20 cellular contexts compared by ENCODE assay signal in genomic region chr11:67635231-67635521, GRCh38. TPM values are rescaled to one million over a fixed set of nuclear protein-coding genes. Genes with fewer than 3 reads are reported as not detected.
DNase-seq lines count a peak whose midpoint lies in the region; TF ChIP-seq lines count a peak whose summit lies in the region.
"Had no signal": no experiment of that assay in that cellular context is flagged by ENCODE, and none has a peak within 500 bp of the region (broad histone marks: within the 10 kb centered on the region; RNA-seq: fewer than 3 reads in every experiment).

No MANE protein-coding gene starts in this region.

- H3K36me3 ChIP-seq in A673 (ENCODE audit: insufficient read depth, low read length, poor library complexity, severe bottlenecking) = no peaks in the 10 kb centered on the region

- BruUV-seq in A673 (replicated peaks; lab: Mats Ljungman, UMichigan) = no TSS peak

- H3K4me1 Mint-ChIP-seq in activated naive CD4-positive, alpha-beta T cell treated with anti-CD3 and anti-CD28 coated beads, Interleukin-2, amount 10 ng/mL, durations not matched to agents 7 days and 5 days = peaks cover 16% of the 10 kb centered on the region

- H3K27ac ChIP-seq in A673 (ENCODE audit: low read depth, low read length, poor library complexity, severe bottlenecking) = no peak overlapping the region

- TF ChIP-seq CTCF in A673 (conservative IDR thresholded peaks at IDR 0.05; ENCODE audit: low read depth, low read length) = no peak

- no peak overlapping the region for H3K4me3 ChIP-seq in A673 (ENCODE audit: low read depth, low read length, poor library complexity, severe bottlenecking)

- no peaks in the 10 kb centered on the region for H3K9me3 ChIP-seq in A673 (ENCODE audit: low read depth, low read length, poor library complexity, severe bottlenecking)

- no peak overlapping the region for H3K4me3 Mint-ChIP-seq in activated naive CD4-positive, alpha-beta T cell treated with anti-CD3 and anti-CD28 coated beads, Interleukin-2, amount 10 ng/mL, durations not matched to agents 7 days and 5 days
- H3K4me3 Mint-ChIP-seq: CD14-positive monocyte had no signal

- intact Hi-C loops in A673 (cut with micrococcal nuclease; ENCODE audit: unreplicated experiment) = no loop called here

- no peaks in the 10 kb centered on the region for H3K36me3 Mint-ChIP-seq in activated naive CD4-positive, alpha-beta T cell treated with anti-CD3 and anti-CD28 coated beads, Interleukin-2, amount 10 ng/mL, durations not matched to agents 7 days and 5 days
- H3K36me3 Mint-ChIP-seq: CD14-positive monocyte had no signal

- peaks cover 35% of the 10 kb centered on the region for H3K27me3 Mint-ChIP-seq in activated naive CD4-positive, alpha-beta T cell treated with anti-CD3 and anti-CD28 coated beads, Interleukin-2, amount 10 ng/mL, durations not matched to agents 7 days and 5 days

- no peak overlapping the region for H3K27ac Mint-ChIP-seq in activated naive CD4-positive, alpha-beta T cell treated with anti-CD3 and anti-CD28 coated beads, Interleukin-2, amount 10 ng/mL, durations not matched to agents 7 days and 5 days
- H3K27ac Mint-ChIP-seq: CD14-positive monocyte had no signal

- CTCF ChIA-PET in activated naive CD4-positive, alpha-beta T cell treated with anti-CD3 and anti-CD28 coated beads, Interleukin-2, amount 10 ng/mL, durations not matched to agents 7 days and 5 days (lab: Charles Lee) = no interaction called here
- CTCF ChIA-PET in A673 (lab: Charles Lee) = no interaction called here

- peak; percentile 11 for DNase-seq in activated naive CD4-positive, alpha-beta T cell treated with anti-CD3 and anti-CD28 coated beads, Interleukin-2, amount 10 ng/mL, durations not matched to agents 7 days and 5 days
- no peak for DNase-seq in activated naive CD4-positive, alpha-beta T cell treated with anti-CD3 and anti-CD28 coated beads, Interleukin-2, amount 50 U/mL, for 16 hours
- DNase-seq in ecto neural progenitor cell (ENCODE audit: low spot score) = peak; percentile 31
- no peak for DNase-seq in A673 (ENCODE audit: low spot score)
- DNase-seq in activated T-cell treated with anti-CD3 and anti-CD28 coated beads, Interleukin-2, amount 50 U/mL, for 1 hour = no peak
- no peak for DNase-seq in NCI-H69 (lab: John Stamatoyannopoulos, UW)
- DNase-seq: 8988T, GDM1, Kasumi-1, NCI-H1694, NCI-H2081, NCI-H2171, NCI-H345, NCI-H524 treated with DMSO at 0.1 percent for 48 hours, Right ventricle myocardium superior had no signal

- no peaks in the 10 kb centered on the region for H3K27me3 ChIP-seq in A673 (replicated peaks; ENCODE audit: insufficient read depth, low read depth, low read length, poor library complexity)

- H3K4me1 ChIP-seq in A673 (ENCODE audit: insufficient read depth, low read length, poor library complexity, severe bottlenecking) = peaks cover 6% of the 10 kb centered on the region

- H3K9me3 Mint-ChIP-seq in activated naive CD4-positive, alpha-beta T cell treated with anti-CD3 and anti-CD28 coated beads, Interleukin-2, amount 10 ng/mL, durations not matched to agents 7 days and 5 days = no peaks in the 10 kb centered on the region

- POLR2A ChIA-PET in A673 (lab: Charles Lee; ENCODE audit: low non-redundant PET) = no interaction called here

RNA-seq across cellular contexts. Expression of gene TBX10, which starts 4.4 kb away (rescaled TPM):
- not detected in 2 replicates for total RNA-seq in A673 (2021)
- total RNA-seq: H4, MCF 10A, RPMI7951, SK-MEL-5 had no signal

RNA-seq across cellular contexts. Expression of gene NUDT8, which starts 5.4 kb away (rescaled TPM):
- total RNA-seq in A673 (2021) = 3.4 and 4.7 TPM in 2 replicates

RNA-seq across cellular contexts. Expression of gene ACY3, which starts 15.4 kb away (rescaled TPM):
- total RNA-seq in A673 (2021) = not detected in 2 replicates
- total RNA-seq: MCF 10A, Right ventricle myocardium superior, SK-MEL-5 had no signal

RNA-seq across cellular contexts. Expression of gene NDUFV1, which starts 28.4 kb away (rescaled TPM):
- total RNA-seq in A673 (2021) = 250 and 275 TPM in 2 replicates

RNA-seq across cellular contexts. Expression of gene ALDH3B2, which starts 39.2 kb away (rescaled TPM):
- total RNA-seq in A673 (2021) = not detected in 2 replicates
- total RNA-seq: H4, MCF 10A, Right ventricle myocardium superior, RPMI7951 had no signal

Comparison
In these comparisons a context has a peak if more than half of its experiments do, and no peak if none do; other contexts are left out.
1. DNase-seq: peak in activated naive CD4-positive, alpha-beta T cell treated with anti-CD3 and anti-CD28 coated beads, Interleukin-2, amount 10 ng/mL, durations not matched to agents 7 days and 5 days (single experiment) and ecto neural progenitor cell (single experiment); none in activated naive CD4-positive, alpha-beta T cell treated with anti-CD3 and anti-CD28 coated beads, Interleukin-2, amount 50 U/mL, for 16 hours (single experiment), A673 (single experiment), activated T-cell treated with anti-CD3 and anti-CD28 coated beads, Interleukin-2, amount 50 U/mL, for 1 hour (single experiment) and NCI-H69 (single experiment).